ENCODE assay signal across 8 cellular contexts in genomic region chr4:26410385-26411293, GRCh38.
DNase-seq lines count a peak whose midpoint lies in the region; ATAC-seq and TF ChIP-seq lines count a peak whose summit lies in the region.

No MANE protein-coding gene starts in this region.

- H3K79me2 ChIP-seq in GM23248 (ENCODE audit: insufficient read depth) = peaks cover 30% of the 10 kb centered on the region

- H3F3A ChIP-seq in GM23248 (ENCODE audit: insufficient read depth) = peaks cover 8% of the 10 kb centered on the region

- in situ Hi-C loops in GM23248 (cut with MboI) = loop anchor here (10.0 to 25.0 kb wide), 3 partner anchors 326 to 973 kb away; no protein-coding TSS in a partner anchor

- H3K4me3 ChIP-seq in GM23248 (no peak overlapping the region), fibroblast of mammary gland (ENCODE audit: control insufficient read depth, low read depth, low read length) (no peak overlapping the region), neutrophil (ENCODE audit: low read depth in 1 of 2, low read length in 1 of 2) (no peak overlapping the region)

- H3K9me3 ChIP-seq in GM23248 (ENCODE audit: low read depth) (no peaks in the 10 kb centered on the region), neutrophil (no peaks in the 10 kb centered on the region)

- peaks cover 3 to 10% of the 10 kb centered on the region in 2 donors for H3K9me3 Mint-ChIP-seq in activated naive CD4-positive, alpha-beta T cell treated with anti-CD3 and anti-CD28 coated beads, Interleukin-2, amount 50 U/mL, for 72 hours

- no peak overlapping the region for H3K4me2 ChIP-seq in GM23248 (ENCODE audit: unreplicated experiment)

- H3K27ac Mint-ChIP-seq in activated naive CD4-positive, alpha-beta T cell treated with anti-CD3 and anti-CD28 coated beads, Interleukin-2, amount 50 U/mL, for 72 hours = no peak overlapping the region

- no peaks in the 10 kb centered on the region for H4K20me1 ChIP-seq in GM23248 (ENCODE audit: insufficient read depth)

- H3K27me3 ChIP-seq in GM23248 (replicated peaks; ENCODE audit: insufficient read depth) (no peaks in the 10 kb centered on the region), neutrophil (no peaks in the 10 kb centered on the region)

- ATAC-seq in activated naive CD4-positive, alpha-beta T cell treated with anti-CD3 and anti-CD28 coated beads, Interleukin-2, amount 50 U/mL, for 72 hours = peak; percentile 52 to 56
- no peak for ATAC-seq in GM18873 (IDR thresholded peaks at IDR 0.05; ENCODE audit: low FRiP score, unreplicated experiment)

- H3K36me3 Mint-ChIP-seq in activated naive CD4-positive, alpha-beta T cell treated with anti-CD3 and anti-CD28 coated beads, Interleukin-2, amount 50 U/mL, for 72 hours = peaks cover 11 to 42% of the 10 kb centered on the region in 2 donors

- H3K4me1 ChIP-seq in GM23248 (ENCODE audit: insufficient read depth) = peaks cover 10% of the 10 kb centered on the region
- peaks cover 20 to 35% of the 10 kb centered on the region in 2 experiments for H3K4me1 ChIP-seq in neutrophil (ENCODE audit: control insufficient read depth in 1 of 2, insufficient read depth in 1 of 2, low read depth in 1 of 2, low read length in 1 of 2)

- whole genome bisulfite sequencing in GM23248 (ENCODE audit: low coverage in 1 of 2, low lambda C conversion rate in 2 of 2, missing lambda C conversion rate in 2 of 2), 2 experiments = 5 to 7% methylated on average over 2 of the region's 2 CpGs

- peak; percentile 61 for TF ChIP-seq CTCF in fibroblast of mammary gland (conservative IDR thresholded peaks at IDR 0.05; ENCODE audit: control insufficient read depth, insufficient read depth, low read depth, low read length)
- TF ChIP-seq CTCF in neutrophil (IDR thresholded peaks at IDR 0.05) = peak; percentile 50

- no peak overlapping the region for H3K9ac ChIP-seq in GM23248

- no peak overlapping the region for H2AFZ ChIP-seq in GM23248

- H3K36me3 ChIP-seq in GM23248 (ENCODE audit: low read depth) (peaks cover 17% of the 10 kb centered on the region), neutrophil (peaks cover 15% of the 10 kb centered on the region)

- no peak overlapping the region for H3K27ac ChIP-seq in GM23248
- peak overlapping the region; percentile 29 for H3K27ac ChIP-seq in neutrophil

- DNase-seq in activated naive CD4-positive, alpha-beta T cell treated with anti-CD3 and anti-CD28 coated beads, Interleukin-2, amount 50 U/mL, for 72 hours (ENCODE audit: low spot score in 2 of 2) = peak in 1 of 2 donors; percentile 32
- DNase-seq in activated naive CD4-positive, alpha-beta T cell treated with anti-CD3 and anti-CD28 coated beads, Interleukin-2, amount 50 U/mL, for 16 hours = no peak
- DNase-seq in GM23248 (peak; percentile 64), NCI-H1417 (lab: John Stamatoyannopoulos, UW) (peak; percentile 33 to 78 (median 77)), SW 1271 (lab: John Stamatoyannopoulos, UW) (peak; percentile 7 to 60), fibroblast of mammary gland (ENCODE audit: low read depth) (peak; percentile 74)

- no peaks in the 10 kb centered on the region for H3K9me2 ChIP-seq in GM23248 (ENCODE audit: insufficient read depth)
